ENCODE assay signal across 11 cellular contexts in genomic region chr2:153476491-153477095, GRCh38. TPM values are rescaled to one million over a fixed set of nuclear protein-coding genes. Genes with fewer than 3 reads are reported as not detected.
DNase-seq lines count a peak whose midpoint lies in the region; TF ChIP-seq lines count a peak whose summit lies in the region.
"Had no signal": no experiment of that assay in that cellular context is flagged by ENCODE, and none has a peak within 500 bp of the region (broad histone marks: within the 10 kb centered on the region; RNA-seq: fewer than 3 reads in every experiment).

No MANE protein-coding gene starts in this region.

- peak overlapping the region; percentile 98 for H3K27ac ChIP-seq in HEK293 (ENCODE audit: extremely low read depth, low read depth, low read length)
- H3K27ac ChIP-seq in smooth muscle cell (ENCODE audit: low read depth), result no peak overlapping the region

- H3K9ac ChIP-seq in smooth muscle cell (ENCODE audit: low read depth), result no peak overlapping the region

- no peaks in the 10 kb centered on the region for H3F3A ChIP-seq in smooth muscle cell (ENCODE audit: low read depth)

- no peak for TF ChIP-seq CTCF in HEK293 (tag by site-specific recombination; IDR thresholded peaks at IDR 0.05)
- TF ChIP-seq CTCF in smooth muscle cell (IDR thresholded peaks at IDR 0.05; ENCODE audit: borderline replicate concordance, insufficient read depth, poor library complexity, severe bottlenecking), result no peak

- CTCF ChIA-PET in HEK293 (lab: Yijun Ruan, JAX), result interaction anchor here (0.6 to 1.4 kb wide), 7 partner anchors 15 to 213 kb away, joined by 3 to 5 read pairs (median 3); no protein-coding TSS in a partner anchor

- POLR2A ChIA-PET in HEK293 (lab: Yijun Ruan, JAX), result interaction anchor here (0.6 to 1.2 kb wide), 5 partner anchors 14 to 551 kb away, joined by 4 to 14 read pairs (median 5); no protein-coding TSS in a partner anchor

- H3K36me3 ChIP-seq in HEK293 (ENCODE audit: control insufficient read depth in 2 of 2, insufficient read depth in 1 of 2, low read length in 2 of 2), result no peaks in the 10 kb centered on the region
- no peaks in the 10 kb centered on the region for H3K36me3 ChIP-seq in smooth muscle cell (ENCODE audit: low read depth)

- H3K4me3 ChIP-seq in HEK293 (ENCODE audit: low read depth, low read length) (peak overlapping the region; percentile 95), iPS-18c (ENCODE audit: insufficient read depth, low read depth, low read length) (peak overlapping the region; percentile 68), smooth muscle cell (peak overlapping the region; percentile 56)

- DNase-seq in NCI-H82 treated with DMSO at 0.1 percent for 48 hours (lab: John Stamatoyannopoulos, UW; ENCODE audit: unreplicated experiment), result peak; percentile 72
- no peak for DNase-seq in smooth muscle cell (lab: John Stamatoyannopoulos, UW; ENCODE audit: unreplicated experiment)
- DNase-seq in occipital lobe (lab: John Stamatoyannopoulos, UW), result no peak
- no peak for DNase-seq in dedifferentiated amniotic fluid mesenchymal stem cell (ENCODE audit: extremely low spot score)
- DNase-seq in NCI-H2107 (lab: John Stamatoyannopoulos, UW), result no peak
- DNase-seq: NCI-H524 treated with DMSO at 0.1 percent for 48 hours, T-cell had no signal

- H3K79me2 ChIP-seq in smooth muscle cell (ENCODE audit: low read depth), result no peaks in the 10 kb centered on the region

- WGBS in smooth muscle cell (ENCODE audit: low lambda C conversion rate), result 3% methylated on average over 24 of the region's 24 CpGs

- no peak overlapping the region for H2AFZ ChIP-seq in smooth muscle cell (ENCODE audit: low read depth)

- H3K4me2 ChIP-seq in smooth muscle cell, result peak overlapping the region; percentile 85

- peaks cover 24% of the 10 kb centered on the region for H3K27me3 ChIP-seq in smooth muscle cell (ENCODE audit: low read depth)

- no peaks in the 10 kb centered on the region for H3K9me3 ChIP-seq in HEK293 (ENCODE audit: control insufficient read depth, insufficient read depth, low read depth, low read length)
- H3K9me3 ChIP-seq in iPS-18c (ENCODE audit: control insufficient read depth, insufficient read depth, low read length), result no peaks in the 10 kb centered on the region
- no peaks in the 10 kb centered on the region for H3K9me3 ChIP-seq in smooth muscle cell (replicated peaks; ENCODE audit: low read depth)

- H4K20me1 ChIP-seq in smooth muscle cell (ENCODE audit: low read depth), result no peaks in the 10 kb centered on the region

- H3K4me1 ChIP-seq in HEK293 (ENCODE audit: control insufficient read depth, insufficient read depth, low read length) (peaks cover 23% of the 10 kb centered on the region), smooth muscle cell (ENCODE audit: low read depth) (peaks cover 14% of the 10 kb centered on the region)

TF ChIP-seq in HEK293, 187 proteins besides CTCF, POLR2A, EP300 and RAD21:
- TF ChIP-seq SP2 (tag by site-specific recombination; IDR thresholded peaks at IDR 0.05) (peak; percentile 50), SP3 (tag by site-specific recombination; IDR thresholded peaks at IDR 0.05) (0 out of 2 replicates have a peak, but pooled peaks have one; percentile 13), ZFP41 (tag by site-specific recombination; IDR thresholded peaks at IDR 0.05; ENCODE audit: borderline replicate concordance) (no peak), PRDM6 (tag by site-specific recombination; IDR thresholded peaks at IDR 0.05) (peak; percentile 80), ZNF544 (tag by site-specific recombination; IDR thresholded peaks at IDR 0.05) (no peak), PRDM10 (tag by site-specific recombination; IDR thresholded peaks at IDR 0.05) (0 out of 2 replicates have a peak, but pooled peaks have one; percentile 15), ZNF473 (tag by site-specific recombination; IDR thresholded peaks at IDR 0.05) (no peak), ZNF366 (tag by site-specific recombination; conservative IDR thresholded peaks at IDR 0.05) (no peak)
- TF ChIP-seq, protein P1, sequence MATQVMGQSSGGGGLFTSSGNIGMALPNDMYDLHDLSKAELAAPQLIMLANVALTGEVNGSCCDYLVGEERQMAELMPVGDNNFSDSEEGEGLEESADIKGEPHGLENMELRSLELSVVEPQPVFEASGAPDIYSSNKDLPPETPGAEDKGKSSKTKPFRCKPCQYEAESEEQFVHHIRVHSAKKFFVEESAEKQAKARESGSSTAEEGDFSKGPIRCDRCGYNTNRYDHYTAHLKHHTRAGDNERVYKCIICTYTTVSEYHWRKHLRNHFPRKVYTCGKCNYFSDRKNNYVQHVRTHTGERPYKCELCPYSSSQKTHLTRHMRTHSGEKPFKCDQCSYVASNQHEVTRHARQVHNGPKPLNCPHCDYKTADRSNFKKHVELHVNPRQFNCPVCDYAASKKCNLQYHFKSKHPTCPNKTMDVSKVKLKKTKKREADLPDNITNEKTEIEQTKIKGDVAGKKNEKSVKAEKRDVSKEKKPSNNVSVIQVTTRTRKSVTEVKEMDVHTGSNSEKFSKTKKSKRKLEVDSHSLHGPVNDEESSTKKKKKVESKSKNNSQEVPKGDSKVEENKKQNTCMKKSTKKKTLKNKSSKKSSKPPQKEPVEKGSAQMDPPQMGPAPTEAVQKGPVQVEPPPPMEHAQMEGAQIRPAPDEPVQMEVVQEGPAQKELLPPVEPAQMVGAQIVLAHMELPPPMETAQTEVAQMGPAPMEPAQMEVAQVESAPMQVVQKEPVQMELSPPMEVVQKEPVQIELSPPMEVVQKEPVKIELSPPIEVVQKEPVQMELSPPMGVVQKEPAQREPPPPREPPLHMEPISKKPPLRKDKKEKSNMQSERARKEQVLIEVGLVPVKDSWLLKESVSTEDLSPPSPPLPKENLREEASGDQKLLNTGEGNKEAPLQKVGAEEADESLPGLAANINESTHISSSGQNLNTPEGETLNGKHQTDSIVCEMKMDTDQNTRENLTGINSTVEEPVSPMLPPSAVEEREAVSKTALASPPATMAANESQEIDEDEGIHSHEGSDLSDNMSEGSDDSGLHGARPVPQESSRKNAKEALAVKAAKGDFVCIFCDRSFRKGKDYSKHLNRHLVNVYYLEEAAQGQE (tag by site-specific recombination; IDR thresholded peaks at IDR 0.05), result peak; percentile 86
- TF ChIP-seq, protein P2, sequence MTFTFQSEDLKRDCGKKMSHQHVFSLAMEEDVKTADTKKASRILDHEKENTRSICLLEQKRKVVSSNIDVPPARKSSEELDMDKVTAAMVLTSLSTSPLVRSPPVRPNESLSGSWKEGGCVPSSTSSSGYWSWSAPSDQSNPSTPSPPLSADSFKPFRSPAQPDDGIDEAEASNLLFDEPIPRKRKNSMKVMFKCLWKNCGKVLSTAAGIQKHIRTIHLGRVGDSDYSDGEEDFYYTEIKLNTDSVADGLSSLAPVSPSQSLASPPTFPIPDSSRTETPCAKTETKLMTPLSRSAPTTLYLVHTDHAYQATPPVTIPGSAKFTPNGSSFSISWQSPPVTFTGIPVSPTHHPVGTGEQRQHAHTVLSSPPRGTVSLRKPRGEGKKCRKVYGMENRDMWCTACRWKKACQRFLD (tag by site-specific recombination; IDR thresholded peaks at IDR 0.05), result no peak
TF ChIP-seq in HEK293: peak in this region for 5.

RNA-seq across cellular contexts. Expression of gene RPRM, which starts 2.0 kb away (rescaled TPM):
- 0.13 TPM in 1 of 2 replicates, not detected in the other for total RNA-seq in smooth muscle cell
- polyA plus RNA-seq in smooth muscle cell, result not detected in 2 replicates
- 95.9 TPM for total RNA-seq in occipital lobe
- total RNA-seq: left lobe of liver had no signal
- polyA plus RNA-seq: aorta had no signal

Comparison
In these comparisons a context has a peak if more than half of its experiments do, and no peak if none do; other contexts are left out.
1. RNA of gene RPRM, which starts 2.0 kb away (total RNA-seq): 95.9 TPM in occipital lobe (single experiment); 0.13 TPM in smooth muscle cell; every median in the first group is over 10 times any median in the second.
2. Peak in every context shown above with its lines, with median percentiles within 50 percentile points of each other: H3K4me3 ChIP-seq.